Comparison of ENCODE assay signal across 1 cellular context in genomic region chr2:19786408-19787058, GRCh38.
TF ChIP-seq lines count a peak whose summit lies in the region.

No MANE protein-coding gene starts in this region.

TF ChIP-seq in K562, 482 proteins besides CTCF, POLR2A, EP300 and RAD21 (continued from another document and continues in another):
- TF ChIP-seq ZNF77 (CRISPR knock-in tag; IDR thresholded peaks at IDR 0.05) (no peak), ZNF197 (CRISPR knock-in tag; IDR thresholded peaks at IDR 0.05; ENCODE audit: low read depth) (no peak), NCOA6 (IDR thresholded peaks at IDR 0.05) (no peak), NR2F6 (CRISPR knock-in tag; IDR thresholded peaks at IDR 0.05) (no peak), TSC22D4 (tag; IDR thresholded peaks at IDR 0.05) (no peak), MAFF (IDR thresholded peaks at IDR 0.05; ENCODE audit: low read length) (peak; percentile 96), ZNF23 (CRISPR knock-in tag; IDR thresholded peaks at IDR 0.05) (no peak), SETDB1 (IDR thresholded peaks at IDR 0.05; ENCODE audit: low read length) (no peak), HDAC8 (tag; IDR thresholded peaks at IDR 0.05) (0 out of 2 replicates have a peak, but pooled peaks have one; percentile 10), PHB (CRISPR knock-in tag; IDR thresholded peaks at IDR 0.05) (no peak), ZNF140 (CRISPR knock-in tag; IDR thresholded peaks at IDR 0.05) (no peak), DDX20 (tag; IDR thresholded peaks at IDR 0.05; ENCODE audit: low read depth) (no peak), MAX (CRISPR knock-in tag; IDR thresholded peaks at IDR 0.05) (no peak), CBX3 (IDR thresholded peaks at IDR 0.05; ENCODE audit: borderline replicate concordance in 1 of 2, low read length in 2 of 2) (peak in 1 of 2 experiments; percentile 86; a peak in 1 of 3 replicates), FOXK1 (CRISPR knock-in tag; IDR thresholded peaks at IDR 0.05; ENCODE audit: borderline replicate concordance) (no peak), ZNF124 (CRISPR knock-in tag; IDR thresholded peaks at IDR 0.05) (no peak), L3MBTL2 (IDR thresholded peaks at IDR 0.05) (peak; percentile 79), ZC3H11A (IDR thresholded peaks at IDR 0.05; ENCODE audit: low read depth, low read length) (no peak), BCL6 (CRISPR knock-in tag; IDR thresholded peaks at IDR 0.05) (no peak), CBFA2T3 (IDR thresholded peaks at IDR 0.05) (peak; percentile 19; the same call in 1 of the 2 replicates), SPI1 (IDR thresholded peaks at IDR 0.05; ENCODE audit: borderline replicate concordance, low read depth, low read length) (peak; percentile 60; the same call in 1 of the 2 replicates), ETV1 (tag; conservative IDR thresholded peaks at IDR 0.05; ENCODE audit: low read depth) (no peak; the same call in 1 of the 2 replicates), IRF2 (CRISPR knock-in tag; IDR thresholded peaks at IDR 0.05) (no peak), RBFOX2 (IDR thresholded peaks at IDR 0.05; ENCODE audit: low read depth, low read length) (no peak), E2F6 (IDR thresholded peaks at IDR 0.05; ENCODE audit: borderline replicate concordance in 1 of 2, extremely low read depth in 1 of 2, insufficient read depth in 1 of 2, insufficient read length in 1 of 2, low read depth in 1 of 2, low read length in 1 of 2, poor library complexity in 1 of 2, severe bottlenecking in 1 of 2) (peak in 1 of 2 experiments; percentile 39), ZNF174 (CRISPR knock-in tag; IDR thresholded peaks at IDR 0.05) (no peak), ID3 (CRISPR knock-in tag; IDR thresholded peaks at IDR 0.05) (no peak), ID3 (tag; IDR thresholded peaks at IDR 0.05) (no peak), RNF219 (CRISPR knock-in tag; IDR thresholded peaks at IDR 0.05) (no peak), ARID1B (IDR thresholded peaks at IDR 0.05) (peak; percentile 82), CXXC5 (CRISPR knock-in tag; IDR thresholded peaks at IDR 0.05) (0 out of 2 replicates have a peak, but pooled peaks have one; percentile 42), HNRNPLL (IDR thresholded peaks at IDR 0.05; ENCODE audit: low read depth, low read length, poor library complexity, severe bottlenecking) (no peak), ZC3H8 (IDR thresholded peaks at IDR 0.05) (no peak), DPF2 (IDR thresholded peaks at IDR 0.05) (peak; percentile 92), NFE2L1 (tag; IDR thresholded peaks at IDR 0.05; ENCODE audit: borderline replicate concordance, low read depth) (peak; percentile 91), EWSR1 (IDR thresholded peaks at IDR 0.05; ENCODE audit: borderline replicate concordance, low read depth, partially characterized antibody) (no peak), PTTG1 (tag; IDR thresholded peaks at IDR 0.05; ENCODE audit: low read depth) (no peak; the same call in 1 of the 2 replicates), VEZF1 (CRISPR knock-in tag; IDR thresholded peaks at IDR 0.05) (0 out of 2 replicates have a peak, but pooled peaks have one; percentile 32), KDM2B (CRISPR knock-in tag; IDR thresholded peaks at IDR 0.05) (no peak), RBM25 (IDR thresholded peaks at IDR 0.05; ENCODE audit: low read depth, low read length, severe bottlenecking) (no peak), MECOM (CRISPR knock-in tag; IDR thresholded peaks at IDR 0.05) (no peak), GABPB2 (CRISPR knock-in tag; conservative IDR thresholded peaks at IDR 0.05) (no peak), SNRNP70 (optimal IDR thresholded peaks at IDR 0.05; ENCODE audit: low read depth, low read length) (no peak), ZNF780A (CRISPR knock-in tag; IDR thresholded peaks at IDR 0.05) (no peak), ZNF518B (CRISPR knock-in tag; IDR thresholded peaks at IDR 0.05) (no peak)
- TF ChIP-seq, protein P1, sequence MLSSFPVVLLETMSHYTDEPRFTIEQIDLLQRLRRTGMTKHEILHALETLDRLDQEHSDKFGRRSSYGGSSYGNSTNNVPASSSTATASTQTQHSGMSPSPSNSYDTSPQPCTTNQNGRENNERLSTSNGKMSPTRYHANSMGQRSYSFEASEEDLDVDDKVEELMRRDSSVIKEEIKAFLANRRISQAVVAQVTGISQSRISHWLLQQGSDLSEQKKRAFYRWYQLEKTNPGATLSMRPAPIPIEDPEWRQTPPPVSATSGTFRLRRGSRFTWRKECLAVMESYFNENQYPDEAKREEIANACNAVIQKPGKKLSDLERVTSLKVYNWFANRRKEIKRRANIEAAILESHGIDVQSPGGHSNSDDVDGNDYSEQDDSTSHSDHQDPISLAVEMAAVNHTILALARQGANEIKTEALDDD (IDR thresholded peaks at IDR 0.05) = peak; percentile 89
- TF ChIP-seq, protein P2, sequence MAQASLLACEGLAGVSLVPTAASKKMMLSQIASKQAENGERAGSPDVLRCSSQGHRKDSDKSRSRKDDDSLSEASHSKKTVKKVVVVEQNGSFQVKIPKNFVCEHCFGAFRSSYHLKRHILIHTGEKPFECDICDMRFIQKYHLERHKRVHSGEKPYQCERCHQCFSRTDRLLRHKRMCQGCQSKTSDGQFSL (CRISPR knock-in tag; IDR thresholded peaks at IDR 0.05) = no peak
- TF ChIP-seq, protein P2 (tag; IDR thresholded peaks at IDR 0.05) = no peak
- TF ChIP-seq, protein P3, sequence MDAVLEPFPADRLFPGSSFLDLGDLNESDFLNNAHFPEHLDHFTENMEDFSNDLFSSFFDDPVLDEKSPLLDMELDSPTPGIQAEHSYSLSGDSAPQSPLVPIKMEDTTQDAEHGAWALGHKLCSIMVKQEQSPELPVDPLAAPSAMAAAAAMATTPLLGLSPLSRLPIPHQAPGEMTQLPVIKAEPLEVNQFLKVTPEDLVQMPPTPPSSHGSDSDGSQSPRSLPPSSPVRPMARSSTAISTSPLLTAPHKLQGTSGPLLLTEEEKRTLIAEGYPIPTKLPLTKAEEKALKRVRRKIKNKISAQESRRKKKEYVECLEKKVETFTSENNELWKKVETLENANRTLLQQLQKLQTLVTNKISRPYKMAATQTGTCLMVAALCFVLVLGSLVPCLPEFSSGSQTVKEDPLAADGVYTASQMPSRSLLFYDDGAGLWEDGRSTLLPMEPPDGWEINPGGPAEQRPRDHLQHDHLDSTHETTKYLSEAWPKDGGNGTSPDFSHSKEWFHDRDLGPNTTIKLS (IDR thresholded peaks at IDR 0.05; ENCODE audit: borderline replicate concordance, low read depth) = 0 out of 2 replicates have a peak, but pooled peaks have one; percentile 34
- TF ChIP-seq, protein P4, sequence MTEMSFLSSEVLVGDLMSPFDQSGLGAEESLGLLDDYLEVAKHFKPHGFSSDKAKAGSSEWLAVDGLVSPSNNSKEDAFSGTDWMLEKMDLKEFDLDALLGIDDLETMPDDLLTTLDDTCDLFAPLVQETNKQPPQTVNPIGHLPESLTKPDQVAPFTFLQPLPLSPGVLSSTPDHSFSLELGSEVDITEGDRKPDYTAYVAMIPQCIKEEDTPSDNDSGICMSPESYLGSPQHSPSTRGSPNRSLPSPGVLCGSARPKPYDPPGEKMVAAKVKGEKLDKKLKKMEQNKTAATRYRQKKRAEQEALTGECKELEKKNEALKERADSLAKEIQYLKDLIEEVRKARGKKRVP (CRISPR knock-in tag; IDR thresholded peaks at IDR 0.05) = peak; percentile 56
- TF ChIP-seq, protein P5, sequence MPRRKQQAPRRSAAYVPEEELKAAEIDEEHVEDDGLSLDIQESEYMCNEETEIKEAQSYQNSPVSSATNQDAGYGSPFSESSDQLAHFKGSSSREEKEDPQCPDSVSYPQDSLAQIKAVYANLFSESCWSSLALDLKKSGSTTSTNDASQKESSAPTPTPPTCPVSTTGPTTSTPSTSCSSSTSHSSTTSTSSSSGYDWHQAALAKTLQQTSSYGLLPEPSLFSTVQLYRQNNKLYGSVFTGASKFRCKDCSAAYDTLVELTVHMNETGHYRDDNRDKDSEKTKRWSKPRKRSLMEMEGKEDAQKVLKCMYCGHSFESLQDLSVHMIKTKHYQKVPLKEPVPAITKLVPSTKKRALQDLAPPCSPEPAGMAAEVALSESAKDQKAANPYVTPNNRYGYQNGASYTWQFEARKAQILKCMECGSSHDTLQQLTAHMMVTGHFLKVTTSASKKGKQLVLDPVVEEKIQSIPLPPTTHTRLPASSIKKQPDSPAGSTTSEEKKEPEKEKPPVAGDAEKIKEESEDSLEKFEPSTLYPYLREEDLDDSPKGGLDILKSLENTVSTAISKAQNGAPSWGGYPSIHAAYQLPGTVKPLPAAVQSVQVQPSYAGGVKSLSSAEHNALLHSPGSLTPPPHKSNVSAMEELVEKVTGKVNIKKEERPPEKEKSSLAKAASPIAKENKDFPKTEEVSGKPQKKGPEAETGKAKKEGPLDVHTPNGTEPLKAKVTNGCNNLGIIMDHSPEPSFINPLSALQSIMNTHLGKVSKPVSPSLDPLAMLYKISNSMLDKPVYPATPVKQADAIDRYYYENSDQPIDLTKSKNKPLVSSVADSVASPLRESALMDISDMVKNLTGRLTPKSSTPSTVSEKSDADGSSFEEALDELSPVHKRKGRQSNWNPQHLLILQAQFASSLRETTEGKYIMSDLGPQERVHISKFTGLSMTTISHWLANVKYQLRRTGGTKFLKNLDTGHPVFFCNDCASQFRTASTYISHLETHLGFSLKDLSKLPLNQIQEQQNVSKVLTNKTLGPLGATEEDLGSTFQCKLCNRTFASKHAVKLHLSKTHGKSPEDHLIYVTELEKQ (CRISPR knock-in tag; IDR thresholded peaks at IDR 0.05) = no peak
- TF ChIP-seq, protein P6, sequence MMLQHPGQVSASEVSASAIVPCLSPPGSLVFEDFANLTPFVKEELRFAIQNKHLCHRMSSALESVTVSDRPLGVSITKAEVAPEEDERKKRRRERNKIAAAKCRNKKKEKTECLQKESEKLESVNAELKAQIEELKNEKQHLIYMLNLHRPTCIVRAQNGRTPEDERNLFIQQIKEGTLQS (IDR thresholded peaks at IDR 0.05) = peak; percentile 77
- TF ChIP-seq, protein P6 (CRISPR knock-in tag; conservative IDR thresholded peaks at IDR 0.05) = no peak
